Comparison of ENCODE assay signal across 2 cellular contexts in genomic region chr16:76946879-76947278, GRCh38.
TF ChIP-seq lines count a peak whose summit lies in the region.

No MANE protein-coding gene starts in this region.

TF ChIP-seq in IMR-90, 13 proteins besides CTCF, POLR2A, EP300 and RAD21 (continued from another document):
- TF ChIP-seq RCOR1 (IDR thresholded peaks at IDR 0.05; ENCODE audit: insufficient replicate concordance, low read length) (no peak), FOS (IDR thresholded peaks at IDR 0.05; ENCODE audit: low read depth, low read length) (no peak), CHD1 (IDR thresholded peaks at IDR 0.05; ENCODE audit: low read depth, low read length) (no peak), BHLHE40 (IDR thresholded peaks at IDR 0.05; ENCODE audit: low read depth, low read length) (no peak), ELK1 (IDR thresholded peaks at IDR 0.05; ENCODE audit: borderline replicate concordance, low read depth, low read length) (no peak), MAFK (IDR thresholded peaks at IDR 0.05; ENCODE audit: low read depth, low read length) (peak; percentile 34; the same call in 1 of the 2 replicates)

TF ChIP-seq in HepG2, 621 proteins besides CTCF, POLR2A, EP300 and RAD21 (continued from another document):
- TF ChIP-seq ZNF318 (CRISPR knock-in tag; IDR thresholded peaks at IDR 0.05) (no peak), NFE2 (CRISPR knock-in tag; IDR thresholded peaks at IDR 0.05) (0 out of 2 replicates have a peak, but pooled peaks have one; percentile 22), ZNF709 (CRISPR knock-in tag; IDR thresholded peaks at IDR 0.05) (no peak), ZNF547 (CRISPR knock-in tag; IDR thresholded peaks at IDR 0.05) (no peak), THAP9 (CRISPR knock-in tag; IDR thresholded peaks at IDR 0.05; ENCODE audit: borderline replicate concordance) (no peak), FOSL2 (CRISPR knock-in tag; IDR thresholded peaks at IDR 0.05) (peak; percentile 84), DZIP1 (CRISPR knock-in tag; IDR thresholded peaks at IDR 0.05) (no peak), NR2F6 (IDR thresholded peaks at IDR 0.05) (no peak), NR2F6 (CRISPR knock-in tag; IDR thresholded peaks at IDR 0.05) (no peak), ZNF784 (CRISPR knock-in tag; IDR thresholded peaks at IDR 0.05; ENCODE audit: borderline replicate concordance) (no peak), SMAD1 (CRISPR knock-in tag; IDR thresholded peaks at IDR 0.05; ENCODE audit: borderline replicate concordance, low read depth) (no peak), ISL2 (CRISPR knock-in tag; IDR thresholded peaks at IDR 0.05) (no peak), ZNF446 (CRISPR knock-in tag; IDR thresholded peaks at IDR 0.05) (no peak), MAFF (IDR thresholded peaks at IDR 0.05; ENCODE audit: low read depth, low read length) (peak; percentile 72), ZNF83 (CRISPR knock-in tag; IDR thresholded peaks at IDR 0.05; ENCODE audit: borderline replicate concordance) (no peak), MAFK (conservative IDR thresholded peaks at IDR 0.05 in 1 of 2, IDR thresholded peaks at IDR 0.05 in 1 of 2; ENCODE audit: low read length in 2 of 2) (peak; percentile 64 to 81), MAFG (CRISPR knock-in tag; IDR thresholded peaks at IDR 0.05) (0 out of 2 replicates have a peak, but pooled peaks have one; percentile 20), NFE2L2 (IDR thresholded peaks at IDR 0.05; ENCODE audit: low read length) (peak; percentile 87; the same call in 1 of the 2 replicates), ZFP36L2 (CRISPR knock-in tag; IDR thresholded peaks at IDR 0.05) (no peak)
TF ChIP-seq in HepG2: peak in this region for 6.
